Comparison of ENCODE assay signal across 8 cellular contexts in the genomic region with DNA sequence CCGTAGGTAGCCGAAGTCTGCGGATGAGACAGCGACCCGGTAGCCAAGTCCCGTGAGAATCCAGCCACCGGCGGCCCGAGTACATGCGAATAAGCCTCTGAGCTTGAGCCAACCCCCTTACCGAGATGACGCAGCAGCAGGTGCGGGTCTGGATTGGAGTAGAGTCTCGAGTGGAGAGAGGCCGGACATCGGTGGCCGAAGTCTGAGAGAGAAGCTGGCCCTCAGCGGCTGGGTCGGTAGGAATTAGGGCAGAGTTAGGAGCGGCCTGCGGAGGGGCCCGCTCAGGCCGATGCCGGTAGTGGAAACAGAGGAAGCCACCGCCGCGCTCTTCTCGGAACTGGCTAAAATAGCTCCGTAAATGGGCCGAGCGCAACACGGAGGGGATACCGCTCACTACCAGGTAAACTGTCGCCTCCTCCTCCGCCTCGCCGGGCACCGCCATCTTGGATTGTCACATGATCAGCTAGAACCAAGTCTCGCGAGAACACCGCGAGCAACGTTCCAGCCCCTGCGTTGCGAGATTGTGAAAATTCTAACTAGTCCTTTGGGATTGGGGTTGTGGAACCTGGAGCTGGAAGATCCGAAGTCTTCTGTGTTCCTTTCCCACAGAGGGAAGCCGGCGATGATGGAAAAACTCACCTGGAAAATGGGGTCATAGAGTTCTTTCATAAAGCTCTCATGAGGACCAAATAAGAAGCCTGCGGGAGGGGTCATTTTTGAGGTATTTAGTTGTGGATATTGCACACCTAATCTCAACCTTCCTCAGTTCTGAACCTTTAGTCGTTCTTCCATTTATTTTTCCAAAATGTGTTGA. TPM values are rescaled to one million over a fixed set of nuclear protein-coding genes. Genes with fewer than 3 reads are reported as not detected.
DNase-seq lines count a peak whose midpoint lies in the region; ATAC-seq and TF ChIP-seq lines count a peak whose summit lies in the region.

A gene with protein sequence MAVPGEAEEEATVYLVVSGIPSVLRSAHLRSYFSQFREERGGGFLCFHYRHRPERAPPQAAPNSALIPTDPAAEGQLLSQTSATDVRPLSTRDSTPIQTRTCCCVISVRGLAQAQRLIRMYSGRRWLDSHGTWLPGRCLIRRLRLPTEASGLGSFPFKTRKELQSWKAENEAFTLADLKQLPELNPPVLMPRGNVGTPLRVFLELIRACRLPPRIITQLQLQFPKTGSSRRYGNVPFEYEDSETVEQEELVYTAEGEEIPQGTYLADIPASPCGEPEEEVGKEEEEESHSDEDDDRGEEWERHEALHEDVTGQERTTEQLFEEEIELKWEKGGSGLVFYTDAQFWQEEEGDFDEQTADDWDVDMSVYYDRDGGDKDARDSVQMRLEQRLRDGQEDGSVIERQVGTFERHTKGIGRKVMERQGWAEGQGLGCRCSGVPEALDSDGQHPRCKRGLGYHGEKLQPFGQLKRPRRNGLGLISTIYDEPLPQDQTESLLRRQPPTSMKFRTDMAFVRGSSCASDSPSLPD (minus strand): TSS at position 467 of the 814 bp plus-strand sequence. CDS start 25 bp downstream, at position 442.

- no peaks in the 10 kb centered on the region for H3K9me3 ChIP-seq in CD4-positive, CD25-positive, alpha-beta regulatory T cell (ENCODE audit: control insufficient read depth in 2 of 2, low read length in 2 of 2)
- H3K9me3 ChIP-seq in Panc1 (ENCODE audit: control insufficient read depth, insufficient read depth, low read depth, low read length) (no peaks in the 10 kb centered on the region), mucosa of rectum (ENCODE audit: control insufficient read depth in 2 of 2, low read length in 2 of 2) (no peaks in the 10 kb centered on the region)

- H3K4me3 ChIP-seq in CD4-positive, CD25-positive, alpha-beta regulatory T cell (ENCODE audit: low read depth, low read length) = peak within 1 kb of the TSS; percentile 96
- peak within 1 kb of the TSS; percentile 97 to 100 for H3K4me3 ChIP-seq in Panc1 (ENCODE audit: low read depth in 2 of 2, low read length in 2 of 2)
- H3K4me3 ChIP-seq in mucosa of rectum (ENCODE audit: low read length in 2 of 2) = peak within 1 kb of the TSS; percentile 91 to 97

- no peaks in the 10 kb centered on the region for H3K27me3 Mint-ChIP-seq in CD4-positive, CD25-positive, alpha-beta regulatory T cell
- H3K27me3 Mint-ChIP-seq in activated T-cell treated with anti-CD3 and anti-CD28 coated beads, Interleukin-2, amount 50 U/mL, for 72 hours (ENCODE audit: low read depth) = no peaks in the 10 kb centered on the region

- DNase-seq in CD4-positive, CD25-positive, alpha-beta regulatory T cell = peak; percentile 86 to 93 (median 87)
- DNase-seq in KG1 (lab: John Stamatoyannopoulos, UW) = peak; percentile 78
- peak; percentile 82 for DNase-seq in Panc1 (ENCODE audit: low read depth, low spot score)
- peak; percentile 88 to 92 for DNase-seq in activated T-cell treated with anti-CD3 and anti-CD28 coated beads, Interleukin-2, amount 50 U/mL, for 72 hours
- peak; percentile 76 for DNase-seq in stimulated activated CD8-positive, alpha-beta memory T cell treated with anti-CD3 and anti-CD28 coated beads, Interleukin-4, amount 100 ng/mL, for 24 hours (ENCODE audit: low read depth)

- peak within 1 kb of the TSS; percentile 94 to 100 (median 98) for H3K27ac Mint-ChIP-seq in CD4-positive, CD25-positive, alpha-beta regulatory T cell
- H3K27ac Mint-ChIP-seq in activated T-cell treated with anti-CD3 and anti-CD28 coated beads, Interleukin-2, amount 50 U/mL, for 72 hours = peak within 1 kb of the TSS; percentile 99

- POLR2A ChIA-PET in Panc1 (lab: Charles Lee) = interaction anchor here (0.5 to 0.9 kb wide), 4 partner anchors 15 to 142 kb away, joined by 3 to 7 read pairs (median 4); no protein-coding TSS in a partner anchor

- peak within 1 kb of the TSS; percentile 86 for H3K27ac ChIP-seq in CD4-positive, CD25-positive, alpha-beta regulatory T cell (ENCODE audit: insufficient read depth, low read length, poor library complexity, severe bottlenecking)
- H3K27ac ChIP-seq in Panc1 (ENCODE audit: low read length) (peak within 1 kb of the TSS; percentile 99), mucosa of rectum (ENCODE audit: low read depth in 2 of 2, low read length in 2 of 2) (peak within 1 kb of the TSS; percentile 80 to 87)

- peaks cover 21% of the 10 kb centered on the region for H3K4me1 ChIP-seq in CD4-positive, CD25-positive, alpha-beta regulatory T cell (ENCODE audit: control insufficient read depth, insufficient read depth, low read length, poor library complexity, severe bottlenecking)
- peaks cover 17% of the 10 kb centered on the region for H3K4me1 ChIP-seq in Panc1 (ENCODE audit: control insufficient read depth, insufficient read depth, low read length)
- H3K4me1 ChIP-seq in mucosa of rectum (ENCODE audit: control insufficient read depth in 2 of 2, insufficient read depth in 2 of 2, low read length in 2 of 2) = peaks cover 13 to 20% of the 10 kb centered on the region in 2 donors

- ATAC-seq in CD4-positive, CD25-positive, alpha-beta regulatory T cell (ENCODE audit: low read depth in 2 of 2) = peak; percentile 86 to 90
- peak; percentile 77 for ATAC-seq in GM21390 (IDR thresholded peaks at IDR 0.05; ENCODE audit: unreplicated experiment)
- ATAC-seq in Panc1 = peak; percentile 94
- ATAC-seq in activated T-cell treated with anti-CD3 and anti-CD28 coated beads, Interleukin-2, amount 50 U/mL, for 72 hours (replicated peaks in 1 of 2) = peak; percentile 92 to 93
- peak; percentile 85 for ATAC-seq in esophagus mucosa

- no peaks in the 10 kb centered on the region for H3K27me3 ChIP-seq in CD4-positive, CD25-positive, alpha-beta regulatory T cell (ENCODE audit: control insufficient read depth, insufficient read depth, low read length)
- no peaks in the 10 kb centered on the region for H3K27me3 ChIP-seq in Panc1 (ENCODE audit: control insufficient read depth, insufficient read depth, low read length)
- H3K27me3 ChIP-seq in mucosa of rectum (ENCODE audit: control insufficient read depth in 2 of 2, insufficient read depth in 2 of 2, low read length in 2 of 2) = no peaks in the 10 kb centered on the region

- TF ChIP-seq CTCF in Panc1 (IDR thresholded peaks at IDR 0.05) = no peak

- intact Hi-C loops in Panc1 (cut with micrococcal nuclease; ENCODE audit: unreplicated experiment) = no loop called here

- in situ Hi-C loops in Panc1 (cut with HindIII; ENCODE audit: low pct_unique_long_range_greater_than_20kb, low sequenced_read_pairs) = no loop called here

- no peaks in the 10 kb centered on the region for H3K9me3 Mint-ChIP-seq in CD4-positive, CD25-positive, alpha-beta regulatory T cell
- H3K9me3 Mint-ChIP-seq in activated T-cell treated with anti-CD3 and anti-CD28 coated beads, Interleukin-2, amount 50 U/mL, for 72 hours = no peaks in the 10 kb centered on the region

- H3K4me3 Mint-ChIP-seq in CD4-positive, CD25-positive, alpha-beta regulatory T cell = peak within 1 kb of the TSS; percentile 95 to 99 (median 98)
- peak within 1 kb of the TSS; percentile 95 to 100 for H3K4me3 Mint-ChIP-seq in activated T-cell treated with anti-CD3 and anti-CD28 coated beads, Interleukin-2, amount 50 U/mL, for 72 hours

- H3K36me3 ChIP-seq in CD4-positive, CD25-positive, alpha-beta regulatory T cell (ENCODE audit: control insufficient read depth, insufficient read depth, low read length) = peaks cover 18% of the 10 kb centered on the region
- H3K36me3 ChIP-seq in Panc1 (ENCODE audit: control insufficient read depth, insufficient read depth, low read length) = peaks cover 7% of the 10 kb centered on the region; the same call in 1 of the 2 replicates
- peaks cover 11 to 14% of the 10 kb centered on the region in 2 donors for H3K36me3 ChIP-seq in mucosa of rectum (ENCODE audit: control insufficient read depth in 2 of 2, insufficient read depth in 2 of 2, low read length in 2 of 2)

- BruUV-seq in Panc1 (replicated peaks; lab: Mats Ljungman, UMichigan) = TSS peak; percentile 85

- H3K9ac ChIP-seq in mucosa of rectum (ENCODE audit: low read depth in 1 of 2, low read length in 2 of 2) = peak within 1 kb of the TSS; percentile 81 to 89

- CTCF ChIA-PET in Panc1 (lab: Charles Lee) = interaction anchor here (1.0 kb wide), 1 partner anchor 35 kb away, joined by 3 read pairs; no protein-coding TSS in a partner anchor

- H3K36me3 Mint-ChIP-seq in CD4-positive, CD25-positive, alpha-beta regulatory T cell = peaks cover 9% of the 10 kb centered on the region
- peaks cover 4 to 7% of the 10 kb centered on the region in 2 donors for H3K36me3 Mint-ChIP-seq in activated T-cell treated with anti-CD3 and anti-CD28 coated beads, Interleukin-2, amount 50 U/mL, for 72 hours (ENCODE audit: insufficient read depth in 2 of 2)

- H3K4me1 Mint-ChIP-seq in CD4-positive, CD25-positive, alpha-beta regulatory T cell = peaks cover 12 to 52% (median 26%) of the 10 kb centered on the region in 4 donors
- H3K4me1 Mint-ChIP-seq in activated T-cell treated with anti-CD3 and anti-CD28 coated beads, Interleukin-2, amount 50 U/mL, for 72 hours (ENCODE audit: low read depth) = peaks cover 33% of the 10 kb centered on the region

RNA-seq across cellular contexts. Expression of the gene that starts here (rescaled TPM):
- total RNA-seq in CD4-positive, CD25-positive, alpha-beta regulatory T cell = 26.7 TPM
- 10 to 100 TPM; 14.0 to 19.0 (median 17.6) TPM for polyA plus RNA-seq in CD4-positive, CD25-positive, alpha-beta regulatory T cell
- 29.7 TPM for total RNA-seq in Panc1 (2021; ENCODE audit: unreplicated experiment)
- polyA plus RNA-seq in Panc1 (2012; ENCODE audit: insufficient read length) = 32.1 TPM
- total RNA-seq in activated T-cell treated with anti-CD3 and anti-CD28 coated beads, Interleukin-2, amount 50 U/mL, for 72 hours = 10 to 100 TPM; 10.9 to 11.9 TPM
- 10.4 TPM for total RNA-seq in esophagus mucosa

Comparison
In these comparisons a context has a peak if more than half of its experiments do, and no peak if none do; other contexts are left out.
1. Peak in every context shown above with its lines: DNase-seq, ATAC-seq, H3K4me3 ChIP-seq and H3K27ac ChIP-seq.